11 cellular contexts compared by ENCODE assay signal in the genomic region with DNA sequence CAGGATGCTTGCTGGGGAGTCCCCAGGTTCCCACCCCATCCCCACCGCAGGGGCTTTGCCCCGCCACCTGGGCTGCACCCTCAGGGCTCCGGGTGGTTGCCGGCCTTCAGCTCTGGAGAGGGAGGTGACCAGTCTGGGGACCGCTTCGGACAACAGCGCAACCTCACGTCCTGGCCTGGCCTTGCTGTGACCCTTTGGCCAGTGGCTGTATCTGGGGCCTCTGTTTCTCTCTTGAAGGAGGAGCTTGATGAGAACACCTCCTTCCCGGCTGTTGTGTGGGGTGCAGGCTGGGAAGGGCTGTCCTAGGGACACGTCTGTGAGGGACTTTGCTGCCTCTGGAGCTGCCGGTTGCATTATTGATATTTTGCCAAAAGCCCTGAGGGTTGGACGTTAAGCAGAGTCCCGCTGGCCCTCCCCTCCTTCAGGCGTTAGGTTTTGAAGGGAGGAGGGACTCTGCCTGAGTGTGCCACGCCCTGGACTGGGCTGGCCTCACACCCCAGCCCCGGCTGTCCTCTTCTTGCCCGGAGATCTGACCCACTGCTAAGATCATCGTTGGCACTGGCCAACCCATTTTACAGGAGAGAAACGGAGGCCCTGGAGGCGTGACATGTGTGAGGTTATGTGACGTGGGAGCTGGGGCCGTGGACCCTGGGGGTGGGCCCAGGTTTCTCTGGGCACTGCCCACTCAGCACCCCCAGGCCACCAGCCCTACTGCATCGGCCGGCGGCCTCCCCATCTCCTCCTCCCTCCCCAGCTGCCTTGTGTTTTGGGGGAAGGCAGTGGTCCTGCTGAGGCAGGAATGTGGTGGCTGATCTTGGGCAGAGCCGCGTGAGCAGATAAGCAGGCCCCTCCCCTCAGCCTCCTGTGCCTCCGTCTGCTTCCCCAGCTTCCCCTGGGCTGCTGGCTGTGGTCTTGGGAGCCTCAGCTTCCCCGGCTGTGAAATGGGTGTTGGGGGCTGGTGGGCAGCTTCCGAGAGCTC. TPM values are rescaled to one million over a fixed set of nuclear protein-coding genes. Genes with fewer than 3 reads are reported as not detected.
DNase-seq lines count a peak whose midpoint lies in the region; ATAC-seq, FAIRE-seq and TF ChIP-seq lines count a peak whose summit lies in the region.
"Had no signal": no experiment of that assay in that cellular context is flagged by ENCODE, and none has a peak within 500 bp of the region (broad histone marks: within the 10 kb centered on the region; RNA-seq: fewer than 3 reads in every experiment).

No MANE protein-coding gene starts in this region.

- H3K4me1 ChIP-seq in right atrium auricular region (peaks cover 0 to 50% of the 10 kb centered on the region in 2 donors), K562 (replicated peaks in 1 of 2; ENCODE audit: control insufficient read depth in 2 of 2, insufficient read depth in 2 of 2, low read length in 2 of 2) (peaks cover 92 to 99% of the 10 kb centered on the region in 2 experiments), left lung (peaks cover 9 to 19% of the 10 kb centered on the region in 2 donors)

- no peaks in the 10 kb centered on the region for H3K36me3 ChIP-seq in right atrium auricular region
- H3K36me3 ChIP-seq in K562 (ENCODE audit: control insufficient read depth, insufficient read depth, low read length): peaks cover 64% of the 10 kb centered on the region; the same call in 2 of the 3 replicates
- H3K36me3 ChIP-seq in left lung: no peaks in the 10 kb centered on the region
- H3K36me3 ChIP-seq: esophagus muscularis mucosa had no signal

- H3K9me1 ChIP-seq in K562 (ENCODE audit: control insufficient read depth, insufficient read depth, low read length): peaks cover 11% of the 10 kb centered on the region

- DNase-seq in Right ventricle myocardium superior: no peak
- DNase-seq in right atrium auricular region (ENCODE audit: low spot score): no peak
- DNase-seq in K562 (ENCODE audit: extremely low read depth in 1 of 4, low spot score in 3 of 4): peak; percentile 60 to 89 (median 72)
- no peak for DNase-seq in left lung
- DNase-seq in NCI-H446 (lab: John Stamatoyannopoulos, UW): no peak
- no peak for DNase-seq in NCI-H2227 (lab: John Stamatoyannopoulos, UW; ENCODE audit: unreplicated experiment)
- DNase-seq in activated CD4-positive, CD25-positive, alpha-beta regulatory T cell treated with anti-CD3 and anti-CD28 coated beads, Interleukin-2, amount 50 U/mL, for 72 hours: no peak
- DNase-seq in DMS114 treated with DMSO at 0.1 percent for 48 hours (lab: John Stamatoyannopoulos, UW; ENCODE audit: unreplicated experiment): no peak
- DNase-seq: HFFc6 had no signal

- peaks cover 91% of the 10 kb centered on the region for H4K20me1 ChIP-seq in K562 (replicated peaks; ENCODE audit: control insufficient read depth, insufficient read depth, low read length)

- no peak overlapping the region for H3K27ac ChIP-seq in right atrium auricular region
- H3K27ac ChIP-seq in K562 (ENCODE audit: extremely low read depth, low read depth, low read length): peak overlapping the region; percentile 67; the same call in 2 of the 3 replicates
- no peak overlapping the region for H3K27ac ChIP-seq in left lung
- H3K27ac ChIP-seq: esophagus muscularis mucosa had no signal

- TF ChIP-seq CTCF in right atrium auricular region (IDR thresholded peaks at IDR 0.05) (no peak), K562 (IDR thresholded peaks at IDR 0.05 in 2 of 3, conservative IDR thresholded peaks at IDR 0.05 in 1 of 3; ENCODE audit: insufficient read depth in 2 of 3, low read depth in 1 of 3, low read length in 3 of 3) (0 out of 6 replicates have a peak, but pooled peaks of 1 of the 3 experiments have one; percentile 1), left lung (IDR thresholded peaks at IDR 0.05) (no peak)

- intact Hi-C loops in Right ventricle myocardium superior (cut with DNase I): no loop called here
- intact Hi-C loops in K562 (cut with micrococcal nuclease): no loop called here
- intact Hi-C loops in left lung (cut with DNase I): no loop called here

- 0 out of 2 replicates have a peak overlapping the region, but pooled peaks have one; percentile 10 for H2AFZ ChIP-seq in K562 (ENCODE audit: low read depth, low read length)

- peak; percentile 43 for ATAC-seq in Right ventricle myocardium superior (ENCODE audit: poor library complexity)
- ATAC-seq in K562: peak; percentile 81
- peak; percentile 57 for ATAC-seq in left lung

- peak; percentile 25; the same call in 1 of the 2 replicates for TF ChIP-seq EP300 in K562 (IDR thresholded peaks at IDR 0.05; ENCODE audit: low read length)

- WGBS in K562 (ENCODE audit: insufficient coverage, low coverage, missing lambda C conversion rate): 3% methylated on average over 22 of the region's 30 CpGs

- TF ChIP-seq POLR2A in K562 (conservative IDR thresholded peaks at IDR 0.05): no peak

- CTCF ChIA-PET in K562 (lab: Yijun Ruan, JAX; ENCODE audit: low intra/inter-chr PET ratio): no interaction called here

- H3K79me2 ChIP-seq in K562 (ENCODE audit: control insufficient read depth, insufficient read depth, low read length): peaks cover 98% of the 10 kb centered on the region

- H3K4me2 ChIP-seq in K562 (ENCODE audit: insufficient read depth, low read length): peak overlapping the region; percentile 79

- POLR2A ChIA-PET in K562 (lab: Yijun Ruan, JAX): interaction anchor here (0.6 to 1.1 kb wide), 4 partner anchors 12 to 87 kb away, joined by 3 read pairs; no protein-coding TSS in a partner anchor

- H3K27me3 ChIP-seq in right atrium auricular region (no peaks in the 10 kb centered on the region), K562 (ENCODE audit: control insufficient read depth in 2 of 2, insufficient read depth in 2 of 2, low read length in 2 of 2) (no peaks in the 10 kb centered on the region), left lung (peaks cover 0 to 13% of the 10 kb centered on the region in 2 donors)

- no TSS peak for BruUV-seq in K562 (replicated peaks; lab: Mats Ljungman, UMichigan)

- H3K9ac ChIP-seq in K562 (ENCODE audit: insufficient read depth in 1 of 2, low read depth in 2 of 2, low read length in 2 of 2): peak overlapping the region; percentile 27 to 85; a peak in 3 of 4 replicates

- in situ Hi-C loops in K562 (cut with MboI): no loop called here

- H3K4me3 ChIP-seq in right atrium auricular region (no peak overlapping the region), K562 (peak overlapping the region; percentile 15; the same call in 1 of the 2 replicates), left lung (no peak overlapping the region)
- H3K4me3 ChIP-seq: esophagus muscularis mucosa had no signal

- peak; percentile 92 for FAIRE-seq in K562 (lab: Jason Lieb, UNC)
- FAIRE-seq: urothelium cell line had no signal

- no peaks in the 10 kb centered on the region for H3K9me3 ChIP-seq in right atrium auricular region
- no peaks in the 10 kb centered on the region for H3K9me3 ChIP-seq in K562 (replicated peaks; ENCODE audit: control insufficient read depth, insufficient read depth, low read depth, low read length)
- no peaks in the 10 kb centered on the region for H3K9me3 ChIP-seq in left lung
- H3K9me3 ChIP-seq: esophagus muscularis mucosa had no signal

- 0 out of 4 replicates have a peak, but pooled peaks of 1 of the 2 experiments have one; percentile 7 for TF ChIP-seq RAD21 in K562 (CRISPR knock-in tag; conservative IDR thresholded peaks at IDR 0.05 in 1 of 2, IDR thresholded peaks at IDR 0.05 in 1 of 2)

TF ChIP-seq in K562, 482 proteins besides CTCF, POLR2A, EP300 and RAD21 (continues in another document):
- TF ChIP-seq MAZ (CRISPR knock-in tag; conservative IDR thresholded peaks at IDR 0.05 in 1 of 2, IDR thresholded peaks at IDR 0.05 in 1 of 2): peak; percentile 57 to 78
- no peak for TF ChIP-seq SPI1 (IDR thresholded peaks at IDR 0.05; ENCODE audit: borderline replicate concordance, low read depth, low read length)
- TF ChIP-seq ZFP36 (IDR thresholded peaks at IDR 0.05; ENCODE audit: low read depth, low read length, partially characterized antibody): peak; percentile 40
- no peak for TF ChIP-seq ZNF785 (CRISPR knock-in tag; IDR thresholded peaks at IDR 0.05)
- TF ChIP-seq NRF1 (conservative IDR thresholded peaks at IDR 0.05 in 1 of 2, IDR thresholded peaks at IDR 0.05 in 1 of 2): peak; percentile 6 to 11; a peak in 2 of 4 replicates
- TF ChIP-seq GABPB1 (CRISPR knock-in tag; IDR thresholded peaks at IDR 0.05): peak; percentile 52
- TF ChIP-seq FOXJ3 (CRISPR knock-in tag; IDR thresholded peaks at IDR 0.05): no peak
- 0 out of 2 replicates have a peak, but pooled peaks have one; percentile 12 for TF ChIP-seq ZFP1 (CRISPR knock-in tag; IDR thresholded peaks at IDR 0.05)
- TF ChIP-seq CHD4 (IDR thresholded peaks at IDR 0.05; ENCODE audit: insufficient read depth, insufficient replicate concordance, low read depth, low read length, poor library complexity, severe bottlenecking): peak; percentile 83
- no peak for TF ChIP-seq RNF2 (IDR thresholded peaks at IDR 0.05)
- no peak for TF ChIP-seq TGIF2 (CRISPR knock-in tag; IDR thresholded peaks at IDR 0.05)
- TF ChIP-seq ZNF311 (CRISPR knock-in tag; IDR thresholded peaks at IDR 0.05): 0 out of 2 replicates have a peak, but pooled peaks have one; percentile 33

RNA-seq across cellular contexts. Expression of gene ZFPM1, which starts 8.5 kb away (rescaled TPM):
- 3.6 TPM for total RNA-seq in Right ventricle myocardium superior
- total RNA-seq in right atrium auricular region: 1 to 10 TPM; 1.7 to 2.4 TPM
- total RNA-seq in K562 (2011; cell fraction: chromatin; rRNA removed; ENCODE audit: low replicate concordance): 14.4 and 38.8 TPM in 2 replicates
- 25.3 and 27.9 TPM in 2 replicates for total RNA-seq in K562 (2011; cell fraction: nucleolus; rRNA removed)
- total RNA-seq in K562 (2011; cell fraction: nucleoplasm; rRNA removed): 16.8 and 18.9 TPM in 2 replicates
- 4.5 and 8.7 TPM in 2 replicates for total RNA-seq in K562 (2014; rRNA removed)
- total RNA-seq in K562 (2014; rRNA removed; fragmentation: Illumina TruSeq; extraction: Trizol): 0.26 and 0.47 TPM in 2 replicates
- total RNA-seq in K562 (2015; rRNA removed; fragmentation: Illumina TruSeq; extraction: Trizol): 3.2 and 4.5 TPM in 2 replicates
- total RNA-seq in K562 (2021): 32.7 and 35.9 TPM in 2 replicates
- polyA plus RNA-seq in K562 (2011; rRNA removed): 0.88 and 1.4 TPM in 2 replicates
- polyA plus RNA-seq in K562 (2011; cell fraction: cytosol; rRNA removed): 0.81 and 4.8 TPM in 2 replicates
- polyA plus RNA-seq in K562 (2011; cell fraction: nucleus; rRNA removed): 3.4 and 13.6 TPM in 2 replicates
- 7.9 and 12.2 TPM in 2 replicates for polyA plus RNA-seq in K562 (2012)
- polyA plus RNA-seq in K562 (2014; fragmentation: Illumina TruSeq; extraction: Trizol): 1.2 and 5.1 TPM in 2 replicates
- polyA plus RNA-seq in K562 (2014; fragmentation: Nextera tagmentation; extraction: Ambion mirVana): under 1 TPM; 0.03 to 0.11 TPM
- 4.7 and 5.5 TPM in 2 replicates for polyA plus RNA-seq in K562 (2014; rRNA removed)
- 0.30 and 1.1 TPM in 2 replicates for polyA minus RNA-seq in K562 (2011; rRNA and poly(A)+ RNA removed)
- 12.3 and 14.7 TPM in 2 replicates for polyA minus RNA-seq in K562 (2011; cell fraction: cytosol; rRNA and poly(A)+ RNA removed)
- 7.7 and 10.1 TPM in 2 replicates for polyA minus RNA-seq in K562 (2011; cell fraction: nucleus; rRNA and poly(A)+ RNA removed)
- total RNA-seq in left lung: 1 to 10 TPM; 6.2 to 7.0 TPM

Comparison
In these comparisons a context has a peak if more than half of its experiments do, and no peak if none do; other contexts are left out.
1. DNase-seq: peak in K562 (4 of 4); none in Right ventricle myocardium superior (single experiment), right atrium auricular region (single experiment), left lung (0 of 2), NCI-H446 (0 of 2), NCI-H2227 (single experiment), activated CD4-positive, CD25-positive, alpha-beta regulatory T cell treated with anti-CD3 and anti-CD28 coated beads, Interleukin-2, amount 50 U/mL, for 72 hours (single experiment) and DMS114 treated with DMSO at 0.1 percent for 48 hours (single experiment).
2. Peak in every context shown above with its lines, with median percentiles within 50 percentile points of each other: ATAC-seq.